11 cellular contexts compared by ENCODE assay signal in genomic region chr3:160447544-160447943, GRCh38. TPM values are rescaled to one million over a fixed set of nuclear protein-coding genes. Genes with fewer than 3 reads are reported as not detected.
A peak's percentile ranks its signal among the peaks of the same experiment; 100 is the strongest.
DNase-seq lines count a peak whose midpoint lies in the region; ATAC-seq, FAIRE-seq and TF ChIP-seq lines count a peak whose summit lies in the region.
"Had no signal": no experiment of that assay in that cellular context is flagged by ENCODE, and none has a peak within 500 bp of the region (broad histone marks: within the 10 kb centered on the region; RNA-seq: fewer than 3 reads in every experiment).

No MANE protein-coding gene starts in this region.

- H2AFZ ChIP-seq in K562 (ENCODE audit: low read depth, low read length): no peak overlapping the region

- peaks cover 35% of the 10 kb centered on the region for H3K36me3 Mint-ChIP-seq in Calu3 (ENCODE audit: insufficient read depth, unreplicated experiment)

- BruUV-seq in Calu3 (replicated peaks; lab: Mats Ljungman, UMichigan) (no TSS peak), K562 (replicated peaks; lab: Mats Ljungman, UMichigan) (no TSS peak)

- intact Hi-C loops in Calu3 (cut with micrococcal nuclease; ENCODE audit: unreplicated experiment): loop anchor here (5.0 to 10.0 kb wide), 2 partner anchors 45 to 497 kb away; no protein-coding TSS in a partner anchor
- intact Hi-C loops in K562 (cut with micrococcal nuclease): loop anchor here (5.0 kb wide), 3 partner anchors 40 to 775 kb away; partner anchors contain the start of gene NMD3
- intact Hi-C loops in heart right ventricle (cut with DNase I): no loop called here

- H3K4me3 ChIP-seq in K562: peak overlapping the region; percentile 67
- H3K4me3 ChIP-seq in mesodermal cell (ENCODE audit: extremely low read depth, insufficient read depth, low read length, poor library complexity, severe bottlenecking): peak overlapping the region; percentile 84
- H3K4me3 ChIP-seq in heart right ventricle: no peak overlapping the region

- H3K79me2 ChIP-seq in K562 (ENCODE audit: control insufficient read depth, insufficient read depth, low read length): peaks cover 80% of the 10 kb centered on the region

- peaks cover 23 to 34% of the 10 kb centered on the region in 2 experiments for H3K4me1 ChIP-seq in K562 (replicated peaks in 1 of 2; ENCODE audit: control insufficient read depth in 2 of 2, insufficient read depth in 2 of 2, low read length in 2 of 2)
- peaks cover 9% of the 10 kb centered on the region for H3K4me1 ChIP-seq in mesodermal cell (ENCODE audit: control insufficient read depth, insufficient read depth, low read length, poor library complexity, severe bottlenecking)
- peaks cover 0 to 31% (median 15%) of the 10 kb centered on the region in 9 donors for H3K4me1 ChIP-seq in heart right ventricle

- H3K36me3 ChIP-seq in K562 (ENCODE audit: control insufficient read depth, insufficient read depth, low read length) (peaks cover 38% of the 10 kb centered on the region), mesodermal cell (ENCODE audit: control insufficient read depth, insufficient read depth, low read length) (peaks cover 41% of the 10 kb centered on the region), heart right ventricle (peaks cover 0 to 8% (median 0%) of the 10 kb centered on the region in 9 donors)

- H3K4me1 Mint-ChIP-seq in Calu3 (ENCODE audit: low read depth, unreplicated experiment): peaks cover 45% of the 10 kb centered on the region

- H3K9me3 Mint-ChIP-seq in Calu3 (ENCODE audit: low read depth, unreplicated experiment): peaks cover 2% of the 10 kb centered on the region

- H3K4me2 ChIP-seq in K562 (ENCODE audit: insufficient read depth, low read length): peak overlapping the region; percentile 69

- TF ChIP-seq RAD21 in K562 (CRISPR knock-in tag; conservative IDR thresholded peaks at IDR 0.05 in 1 of 2, IDR thresholded peaks at IDR 0.05 in 1 of 2): no peak

- POLR2A ChIA-PET in K562 (lab: Yijun Ruan, JAX): interaction anchor here (0.7 to 5.2 kb wide), 4 partner anchors 10 to 336 kb away, joined by 3 to 51 read pairs (median 20); no protein-coding TSS in a partner anchor

- DNase-seq in Calu3 (no peak), M059J (ENCODE audit: low read depth) (peak; percentile 23), K562 (ENCODE audit: extremely low read depth in 1 of 4, low spot score in 3 of 4) (peak in 1 of 4 experiments; percentile 68), midbrain (lab: John Stamatoyannopoulos, UW) (no peak), heart right ventricle (no peak), NCI-H524 treated with DMSO at 0.1 percent for 48 hours (lab: John Stamatoyannopoulos, UW) (no peak)
- DNase-seq: effector CD8-positive, alpha-beta T cell; NCI-H1417; spleen had no signal

- TF ChIP-seq CTCF in Calu3 (IDR thresholded peaks at IDR 0.05; ENCODE audit: unreplicated experiment) (no peak), K562 (IDR thresholded peaks at IDR 0.05 in 2 of 3, conservative IDR thresholded peaks at IDR 0.05 in 1 of 3; ENCODE audit: insufficient read depth in 2 of 3, low read depth in 1 of 3, low read length in 3 of 3) (no peak), heart right ventricle (IDR thresholded peaks at IDR 0.05) (no peak)

- H3K4me3 Mint-ChIP-seq in Calu3 (ENCODE audit: low read depth, unreplicated experiment): peak overlapping the region; percentile 100

- H3K9me3 ChIP-seq in K562 (replicated peaks; ENCODE audit: control insufficient read depth, insufficient read depth, low read depth, low read length): no peaks in the 10 kb centered on the region
- H3K9me3 ChIP-seq in mesodermal cell (ENCODE audit: control insufficient read depth, low read length): peaks cover 8% of the 10 kb centered on the region
- no peaks in the 10 kb centered on the region for H3K9me3 ChIP-seq in heart right ventricle
- H3K9me3 ChIP-seq: spleen had no signal

- H3K27me3 ChIP-seq in K562 (ENCODE audit: control insufficient read depth in 2 of 2, insufficient read depth in 2 of 2, low read length in 2 of 2) (no peaks in the 10 kb centered on the region), heart right ventricle (peaks cover 0 to 30% (median 16%) of the 10 kb centered on the region in 7 donors)

- FAIRE-seq in K562 (lab: Jason Lieb, UNC): no peak

- H3K27me3 Mint-ChIP-seq in Calu3 (ENCODE audit: unreplicated experiment): no peaks in the 10 kb centered on the region

- H3K27ac Mint-ChIP-seq in Calu3 (ENCODE audit: unreplicated experiment): no peak overlapping the region

- TF ChIP-seq POLR2A in K562 (conservative IDR thresholded peaks at IDR 0.05): no peak

- H3K9me1 ChIP-seq in K562 (ENCODE audit: control insufficient read depth, insufficient read depth, low read length): no peaks in the 10 kb centered on the region

- 0% methylated on average over 3 of the region's 3 CpGs for WGBS in K562 (ENCODE audit: insufficient coverage, low coverage, missing lambda C conversion rate)
- WGBS in mesodermal cell (ENCODE audit: insufficient coverage in 2 of 2), 2 experiments: no CpG with 5 or more reads among the region's 3 CpGs
- WGBS in heart right ventricle, 2 donors: 75 to 77% methylated on average over 3 of the region's 3 CpGs

- H4K20me1 ChIP-seq in K562 (replicated peaks; ENCODE audit: control insufficient read depth, insufficient read depth, low read length): no peaks in the 10 kb centered on the region

- CTCF ChIA-PET in Calu3 (lab: Charles Lee) (interaction anchor here (0.6 kb wide), 2 partner anchors 24 to 414 kb away, joined by 3 to 4 read pairs; no protein-coding TSS in a partner anchor), K562 (lab: Yijun Ruan, JAX; ENCODE audit: low intra/inter-chr PET ratio) (no interaction called here)

- H3K27ac ChIP-seq in K562 (ENCODE audit: extremely low read depth, low read depth, low read length) (peak overlapping the region; percentile 98), mesodermal cell (ENCODE audit: low read depth, low read length, severe bottlenecking) (no peak overlapping the region), heart right ventricle (no peak overlapping the region)
- H3K27ac ChIP-seq: spleen had no signal

- no peak for TF ChIP-seq EP300 in K562 (IDR thresholded peaks at IDR 0.05; ENCODE audit: low read length)

- in situ Hi-C loops in K562 (cut with MboI): no loop called here

- H3K9ac ChIP-seq in K562 (ENCODE audit: insufficient read depth in 1 of 2, low read depth in 2 of 2, low read length in 2 of 2): peak overlapping the region in 1 of 2 experiments; percentile 99; a peak in 2 of 4 replicates

- ATAC-seq in K562 (no peak), heart right ventricle (no peak), GM19328 (IDR thresholded peaks at IDR 0.05; ENCODE audit: unreplicated experiment) (no peak)

RNA-seq across cellular contexts. Expression of gene TRIM59, which starts 2.0 kb away (rescaled TPM):
- 20.8 and 22.3 TPM in 2 replicates for total RNA-seq in Calu3 (2022)
- 17.4 and 17.8 TPM in 2 replicates for total RNA-seq in M059J (2014; rRNA removed; shearing (Covaris generic))
- 21.5 and 60.7 TPM in 2 replicates for total RNA-seq in K562 (2011; cell fraction: chromatin; rRNA removed; ENCODE audit: low replicate concordance)
- total RNA-seq in K562 (2011; cell fraction: nucleolus; rRNA removed): 11.2 and 16.4 TPM in 2 replicates
- total RNA-seq in K562 (2011; cell fraction: nucleoplasm; rRNA removed): 32.6 and 56.4 TPM in 2 replicates
- 20.7 and 22.7 TPM in 2 replicates for total RNA-seq in K562 (2014; rRNA removed)
- total RNA-seq in K562 (2014; rRNA removed; fragmentation: Illumina TruSeq; extraction: Trizol): 41.8 and 52.0 TPM in 2 replicates
- 34.8 and 35.6 TPM in 2 replicates for total RNA-seq in K562 (2015; rRNA removed; fragmentation: Illumina TruSeq; extraction: Trizol)
- 29.9 and 33.0 TPM in 2 replicates for total RNA-seq in K562 (2021)
- 44.3 and 47.7 TPM in 2 replicates for polyA plus RNA-seq in K562 (2011; rRNA removed)
- polyA plus RNA-seq in K562 (2011; cell fraction: cytosol; rRNA removed): 7.5 and 16.2 TPM in 2 replicates
- 17.6 and 24.2 TPM in 2 replicates for polyA plus RNA-seq in K562 (2011; cell fraction: nucleus; rRNA removed)
- 18.5 and 20.9 TPM in 2 replicates for polyA plus RNA-seq in K562 (2012)
- polyA plus RNA-seq in K562 (2014; fragmentation: Illumina TruSeq; extraction: Trizol): 29.8 and 35.5 TPM in 2 replicates
- 100 to 1,000 TPM in 1 of 2 experiments, 10 to 100 TPM in 1; 34.1 to 101 TPM for polyA plus RNA-seq in K562 (2014; fragmentation: Nextera tagmentation; extraction: Ambion mirVana)
- polyA plus RNA-seq in K562 (2014; rRNA removed): 16.4 and 16.8 TPM in 2 replicates
- polyA minus RNA-seq in K562 (2011; rRNA and poly(A)+ RNA removed): 41.9 and 51.8 TPM in 2 replicates
- polyA minus RNA-seq in K562 (2011; cell fraction: cytosol; rRNA and poly(A)+ RNA removed): 16.0 and 29.1 TPM in 2 replicates
- polyA minus RNA-seq in K562 (2011; cell fraction: nucleus; rRNA and poly(A)+ RNA removed): 15.1 and 25.3 TPM in 2 replicates
- 29.1 TPM for polyA plus RNA-seq in mesodermal cell (2013, experiment 1 of 2)
- polyA plus RNA-seq in mesodermal cell (2013, experiment 2 of 2): 34.0 TPM
- 1 to 10 TPM in 1 of 10 donors, under 1 TPM in 8, not detected in 1; 0.10 to 2.8 (median 0.60) TPM for total RNA-seq in heart right ventricle
- under 1 TPM; 0.15 to 0.25 TPM for polyA plus RNA-seq in heart right ventricle

RNA-seq across cellular contexts. Expression of gene SMC4, which starts 48.1 kb away (rescaled TPM):
- total RNA-seq in Calu3 (2022) (231 and 256 TPM in 2 replicates), K562 (2014; rRNA removed) (145 and 201 TPM in 2 replicates), K562 (2014; rRNA removed; fragmentation: Illumina TruSeq; extraction: Trizol) (271 and 309 TPM in 2 replicates), K562 (2015; rRNA removed; fragmentation: Illumina TruSeq; extraction: Trizol) (270 and 326 TPM in 2 replicates), K562 (2021) (162 and 176 TPM in 2 replicates), heart right ventricle (10 to 100 TPM; 10.6 to 36.2 (median 17.3) TPM)
- total RNA-seq in M059J (2014; rRNA removed; shearing (Covaris generic)): 116 and 164 TPM in 2 replicates
- 157 and 734 TPM in 2 replicates for total RNA-seq in K562 (2011; cell fraction: chromatin; rRNA removed; ENCODE audit: low replicate concordance)
- 85.2 and 108 TPM in 2 replicates for total RNA-seq in K562 (2011; cell fraction: nucleolus; rRNA removed)
- total RNA-seq in K562 (2011; cell fraction: nucleoplasm; rRNA removed): 165 and 177 TPM in 2 replicates
- polyA plus RNA-seq in K562 (2011; rRNA removed) (98.2 and 136 TPM in 2 replicates), K562 (2014; fragmentation: Illumina TruSeq; extraction: Trizol) (233 and 347 TPM in 2 replicates), K562 (2014; fragmentation: Nextera tagmentation; extraction: Ambion mirVana) (100 to 1,000 TPM in 1 of 2 experiments, 10 to 100 TPM in 1; 87.9 to 105 TPM), K562 (2014; rRNA removed) (185 and 198 TPM in 2 replicates), heart right ventricle (10 to 100 TPM in 1 of 2 donors, 1 to 10 TPM in 1; 8.9 to 38.6 TPM)
- 45.7 and 51.3 TPM in 2 replicates for polyA plus RNA-seq in K562 (2011; cell fraction: cytosol; rRNA removed)
- 207 and 208 TPM in 2 replicates for polyA plus RNA-seq in K562 (2011; cell fraction: nucleus; rRNA removed)
- polyA plus RNA-seq in K562 (2012): 125 and 136 TPM in 2 replicates
- 113 and 150 TPM in 2 replicates for polyA minus RNA-seq in K562 (2011; rRNA and poly(A)+ RNA removed)
- 38.2 and 42.8 TPM in 2 replicates for polyA minus RNA-seq in K562 (2011; cell fraction: cytosol; rRNA and poly(A)+ RNA removed)
- polyA minus RNA-seq in K562 (2011; cell fraction: nucleus; rRNA and poly(A)+ RNA removed): 168 and 288 TPM in 2 replicates
- polyA plus RNA-seq in mesodermal cell (2013, experiment 1 of 2): 112 TPM
- polyA plus RNA-seq in mesodermal cell (2013, experiment 2 of 2): 128 TPM

RNA-seq across cellular contexts. Expression of gene IFT80, which starts 48.5 kb away (rescaled TPM):
- total RNA-seq in Calu3 (2022) (58.0 and 61.8 TPM in 2 replicates), K562 (2014; rRNA removed) (7.5 and 9.5 TPM in 2 replicates), K562 (2014; rRNA removed; fragmentation: Illumina TruSeq; extraction: Trizol) (18.7 and 22.0 TPM in 2 replicates), K562 (2015; rRNA removed; fragmentation: Illumina TruSeq; extraction: Trizol) (17.0 and 17.6 TPM in 2 replicates), K562 (2021) (13.2 and 13.4 TPM in 2 replicates), heart right ventricle (10 to 100 TPM in 9 of 10 donors, 1 to 10 TPM in 1; 6.9 to 16.3 (median 14.4) TPM)
- total RNA-seq in M059J (2014; rRNA removed; shearing (Covaris generic)): 32.4 and 39.9 TPM in 2 replicates
- total RNA-seq in K562 (2011; cell fraction: chromatin; rRNA removed; ENCODE audit: low replicate concordance): 18.4 and 50.8 TPM in 2 replicates
- 3.5 and 8.6 TPM in 2 replicates for total RNA-seq in K562 (2011; cell fraction: nucleolus; rRNA removed)
- total RNA-seq in K562 (2011; cell fraction: nucleoplasm; rRNA removed): 11.1 and 17.0 TPM in 2 replicates
- polyA plus RNA-seq in K562 (2011; rRNA removed) (13.1 and 20.9 TPM in 2 replicates), K562 (2014; fragmentation: Illumina TruSeq; extraction: Trizol) (13.6 and 16.4 TPM in 2 replicates), K562 (2014; fragmentation: Nextera tagmentation; extraction: Ambion mirVana) (1 to 10 TPM; 6.7 to 7.2 TPM), K562 (2014; rRNA removed) (14.3 and 21.1 TPM in 2 replicates), heart right ventricle (10 to 100 TPM in 1 of 2 donors, 1 to 10 TPM in 1; 5.3 to 14.4 TPM)
- 1.6 and 3.7 TPM in 2 replicates for polyA plus RNA-seq in K562 (2011; cell fraction: cytosol; rRNA removed)
- 16.0 and 16.4 TPM in 2 replicates for polyA plus RNA-seq in K562 (2011; cell fraction: nucleus; rRNA removed)
- 18.4 and 20.6 TPM in 2 replicates for polyA plus RNA-seq in K562 (2012)
- polyA minus RNA-seq in K562 (2011; rRNA and poly(A)+ RNA removed): 12.7 and 17.3 TPM in 2 replicates
- 2.5 and 5.2 TPM in 2 replicates for polyA minus RNA-seq in K562 (2011; cell fraction: cytosol; rRNA and poly(A)+ RNA removed)
- polyA minus RNA-seq in K562 (2011; cell fraction: nucleus; rRNA and poly(A)+ RNA removed): 12.5 and 22.4 TPM in 2 replicates
- polyA plus RNA-seq in mesodermal cell (2013, experiment 1 of 2): 32.7 TPM
- polyA plus RNA-seq in mesodermal cell (2013, experiment 2 of 2): 41.4 TPM

Comparison
In these comparisons a context has a peak if more than half of its experiments do, and no peak if none do; other contexts are left out.
1. H3K4me3 ChIP-seq: peak in K562 (single experiment) and mesodermal cell (single experiment); none in heart right ventricle (0 of 10).
2. intact Hi-C loops: an anchor here in Calu3 (5.0 to 10.0 kb wide) and K562 (5.0 kb wide); none called in heart right ventricle.